Comparison of ENCODE assay signal across 2 cellular contexts in genomic region chr3:195425849-195426248, GRCh38.
A peak's percentile ranks its signal among the peaks of the same experiment; 100 is the strongest.
TF ChIP-seq lines count a peak whose summit lies in the region.

No MANE protein-coding gene starts in this region.

TF ChIP-seq in HepG2, 621 proteins besides CTCF, POLR2A, EP300 and RAD21:
- TF ChIP-seq ATF7 (IDR thresholded peaks at IDR 0.05) (0 out of 2 replicates have a peak, but pooled peaks have one; percentile 31), ATF7 (CRISPR knock-in tag; IDR thresholded peaks at IDR 0.05) (no peak), ELK4 (CRISPR knock-in tag; IDR thresholded peaks at IDR 0.05; ENCODE audit: borderline replicate concordance) (no peak)

TF ChIP-seq in WTC11, 78 proteins besides CTCF, POLR2A, EP300 and RAD21:
- TF ChIP-seq AFF4 (CRISPR knock-in tag; IDR thresholded peaks at IDR 0.05; ENCODE audit: borderline replicate concordance) (no peak), IRF2 (CRISPR knock-in tag; IDR thresholded peaks at IDR 0.05; ENCODE audit: borderline replicate concordance, low read depth) (no peak), ATF2 (CRISPR knock-in tag; IDR thresholded peaks at IDR 0.05; ENCODE audit: borderline replicate concordance, low read depth) (no peak), ZMAT4 (CRISPR knock-in tag; IDR thresholded peaks at IDR 0.05) (no peak), OVOL2 (CRISPR knock-in tag; IDR thresholded peaks at IDR 0.05; ENCODE audit: borderline replicate concordance) (no peak), ZBTB43 (CRISPR knock-in tag; IDR thresholded peaks at IDR 0.05) (no peak), ZNF423 (CRISPR knock-in tag; IDR thresholded peaks at IDR 0.05) (no peak), JAZF1 (CRISPR knock-in tag; IDR thresholded peaks at IDR 0.05) (no peak), PRDM15 (CRISPR knock-in tag; IDR thresholded peaks at IDR 0.05) (no peak), ZNF138 (CRISPR knock-in tag; conservative IDR thresholded peaks at IDR 0.05) (no peak), MAX (CRISPR knock-in tag; IDR thresholded peaks at IDR 0.05) (no peak), NR3C1 (CRISPR knock-in tag; conservative IDR thresholded peaks at IDR 0.05; ENCODE audit: low read depth) (no peak)
TF ChIP-seq in WTC11: peak in this region for 0.
